ENCODE assay signal across 8 cellular contexts in genomic region chr22:22156716-22157499, GRCh38.
DNase-seq lines count a peak whose midpoint lies in the region; ATAC-seq and TF ChIP-seq lines count a peak whose summit lies in the region.

No MANE protein-coding gene starts in this region.

- no peaks in the 10 kb centered on the region for H3K36me3 ChIP-seq in KOPT-K1 (ENCODE audit: insufficient read depth, low read length)

- H3K27ac Mint-ChIP-seq in activated T-helper 1 cell treated with anti-CD3 and anti-CD28 coated beads, Interleukin-12 subunit alpha, Interleukin-12 subunit beta, Interleukin-2, Interleukin-4 antibody, amounts not matched to agents 30 ng/mL and 10 ng/mL and 1 ng/mL, durations not matched to agents 14 hours and 24 hours and 36 hours = peak overlapping the region; percentile 51

- ATAC-seq in HG03571 (IDR thresholded peaks at IDR 0.05; ENCODE audit: unreplicated experiment) = no peak

- H3K4me1 Mint-ChIP-seq in activated T-helper 1 cell treated with anti-CD3 and anti-CD28 coated beads, Interleukin-12 subunit alpha, Interleukin-12 subunit beta, Interleukin-2, Interleukin-4 antibody, amounts not matched to agents 30 ng/mL and 10 ng/mL and 1 ng/mL, durations not matched to agents 14 hours and 24 hours and 36 hours (ENCODE audit: low read depth) = peaks cover 4% of the 10 kb centered on the region

- TF ChIP-seq CTCF in C4-2B (conservative IDR thresholded peaks at IDR 0.05) = peak; percentile 89

- H3K4me3 Mint-ChIP-seq in activated T-helper 1 cell treated with anti-CD3 and anti-CD28 coated beads, Interleukin-12 subunit alpha, Interleukin-12 subunit beta, Interleukin-2, Interleukin-4 antibody, amounts not matched to agents 30 ng/mL and 10 ng/mL and 1 ng/mL, durations not matched to agents 14 hours and 24 hours and 36 hours = no peak overlapping the region

- peaks cover 16% of the 10 kb centered on the region for H3K27me3 Mint-ChIP-seq in activated T-helper 1 cell treated with anti-CD3 and anti-CD28 coated beads, Interleukin-12 subunit alpha, Interleukin-12 subunit beta, Interleukin-2, Interleukin-4 antibody, amounts not matched to agents 30 ng/mL and 10 ng/mL and 1 ng/mL, durations not matched to agents 14 hours and 24 hours and 36 hours (ENCODE audit: insufficient read depth)

- DNase-seq in GM19238 (ENCODE audit: insufficient read length, low spot score) (peak; percentile 72), RPMI7951 (ENCODE audit: low read depth) (peak; percentile 53), germinal center (ENCODE audit: low spot score) (peak; percentile 81), renal cortical epithelial cell (ENCODE audit: low read depth) (peak; percentile 76)
- DNase-seq in activated T-helper 1 cell treated with anti-CD3 and anti-CD28 coated beads, Interleukin-12 subunit alpha, Interleukin-12 subunit beta, Interleukin-2, Interleukin-4 antibody, amounts not matched to agents 30 ng/mL and 10 ng/mL and 1 ng/mL, durations not matched to agents 14 hours and 24 hours and 36 hours (ENCODE audit: low spot score) = peak; percentile 48

- H3K36me3 Mint-ChIP-seq in activated T-helper 1 cell treated with anti-CD3 and anti-CD28 coated beads, Interleukin-12 subunit alpha, Interleukin-12 subunit beta, Interleukin-2, Interleukin-4 antibody, amounts not matched to agents 30 ng/mL and 10 ng/mL and 1 ng/mL, durations not matched to agents 14 hours and 24 hours and 36 hours (ENCODE audit: low read depth) = no peaks in the 10 kb centered on the region

- no peaks in the 10 kb centered on the region for H3K9me3 ChIP-seq in KOPT-K1 (ENCODE audit: insufficient read depth, low read length, poor library complexity, severe bottlenecking)

- H3K27ac ChIP-seq in C4-2B = no peak overlapping the region
- peak overlapping the region; percentile 14 for H3K27ac ChIP-seq in KOPT-K1 (ENCODE audit: low read depth, low read length, poor library complexity, severe bottlenecking)

- H3K9me3 Mint-ChIP-seq in activated T-helper 1 cell treated with anti-CD3 and anti-CD28 coated beads, Interleukin-12 subunit alpha, Interleukin-12 subunit beta, Interleukin-2, Interleukin-4 antibody, amounts not matched to agents 30 ng/mL and 10 ng/mL and 1 ng/mL, durations not matched to agents 14 hours and 24 hours and 36 hours = no peaks in the 10 kb centered on the region

- intact Hi-C loops in activated T-helper 1 cell treated with anti-CD3 and anti-CD28 coated beads, Interleukin-12 subunit alpha, Interleukin-12 subunit beta, Interleukin-2, Interleukin-4 antibody, amounts not matched to agents 30 ng/mL and 10 ng/mL and 1 ng/mL, durations not matched to agents 14 hours and 24 hours and 36 hours (cut with micrococcal nuclease) = loop anchor here (1.0 to 2.0 kb wide), 4 partner anchors 38 to 97 kb away; no protein-coding TSS in a partner anchor
